Comparison of ENCODE assay signal across 8 cellular contexts in the genomic region with DNA sequence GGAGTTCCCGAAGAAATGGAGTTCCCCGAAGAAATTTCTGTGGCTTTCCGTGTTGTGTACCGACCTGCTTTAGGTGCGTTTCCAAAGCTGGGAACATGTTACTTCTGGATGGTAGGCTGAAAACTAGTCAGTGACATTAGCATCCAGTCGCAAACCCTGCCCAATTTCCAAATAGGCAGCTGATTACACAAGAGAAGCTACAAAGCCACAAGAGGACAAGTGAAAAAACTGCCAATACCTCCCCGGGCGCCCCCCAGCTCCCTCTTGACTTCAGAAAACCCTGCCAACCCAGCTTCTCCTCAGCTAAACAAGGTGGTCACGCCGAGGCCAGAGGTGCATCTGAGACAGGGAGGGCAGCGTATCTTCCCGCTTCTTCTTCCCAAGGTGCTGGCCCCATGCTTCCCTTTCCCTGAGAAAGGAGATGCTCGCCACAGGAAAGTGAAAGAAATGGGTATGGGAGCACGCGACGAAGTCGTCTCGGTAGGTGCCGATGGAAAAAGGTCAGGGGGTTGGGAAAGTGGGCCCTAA.
DNase-seq lines count a peak whose midpoint lies in the region; ATAC-seq lines count a peak whose summit lies in the region.

No MANE protein-coding gene starts in this region.

- DNase-seq in SW480 (ENCODE audit: low spot score) (peak; percentile 35), RKO (ENCODE audit: low spot score) (no peak), KBM-7 (no peak), KG1 (lab: John Stamatoyannopoulos, UW) (no peak)

- H3K4me1 ChIP-seq in ES-I3 (ENCODE audit: insufficient read depth, low read length), result no peaks in the 10 kb centered on the region
- no peaks in the 10 kb centered on the region for H3K4me1 ChIP-seq in endocrine pancreas (ENCODE audit: control insufficient read depth, insufficient read depth, low read length)
- peaks cover 6% of the 10 kb centered on the region for H3K4me1 ChIP-seq in mucosa of stomach (ENCODE audit: control insufficient read depth, insufficient read depth, low read length)

- H3K9ac ChIP-seq in ES-I3 (ENCODE audit: low read depth, low read length) (peak overlapping the region; percentile 46; the same call in 1 of the 2 replicates), endocrine pancreas (ENCODE audit: control insufficient read depth, insufficient read depth, low read length) (peak overlapping the region; percentile 66), mucosa of stomach (ENCODE audit: low read length) (peak overlapping the region; percentile 90)

- peaks cover 16% of the 10 kb centered on the region for H3K36me3 ChIP-seq in ES-I3 (ENCODE audit: insufficient read depth, low read length)
- no peaks in the 10 kb centered on the region for H3K36me3 ChIP-seq in endocrine pancreas (ENCODE audit: control insufficient read depth, insufficient read depth, low read length)
- no peaks in the 10 kb centered on the region for H3K36me3 ChIP-seq in mucosa of stomach (ENCODE audit: control insufficient read depth, insufficient read depth, low read length)

- peak; percentile 7 for ATAC-seq in HG03139 (IDR thresholded peaks at IDR 0.05; ENCODE audit: unreplicated experiment)

- H3K9me3 ChIP-seq in ES-I3 (ENCODE audit: control insufficient read depth, insufficient read depth, low read length) (no peaks in the 10 kb centered on the region), endocrine pancreas (ENCODE audit: control insufficient read depth, low read length) (no peaks in the 10 kb centered on the region), mucosa of stomach (ENCODE audit: control insufficient read depth, low read length) (no peaks in the 10 kb centered on the region)

- no peaks in the 10 kb centered on the region for H3K27me3 ChIP-seq in endocrine pancreas (ENCODE audit: control insufficient read depth, insufficient read depth, low read length)
- H3K27me3 ChIP-seq in mucosa of stomach (ENCODE audit: control insufficient read depth, insufficient read depth, low read length), result no peaks in the 10 kb centered on the region

- in situ Hi-C loops in KBM-7 (cut with MboI; ENCODE audit: low pct_unique_long_range_greater_than_20kb, low sequenced_read_pairs), result no loop called here

- peak overlapping the region; percentile 47 for H3K4me3 ChIP-seq in endocrine pancreas (ENCODE audit: control insufficient read depth, insufficient read depth, low read length)
- H3K4me3 ChIP-seq in mucosa of stomach (ENCODE audit: low read length), result peak overlapping the region; percentile 84
